14 cellular contexts compared by ENCODE assay signal in the genomic region with DNA sequence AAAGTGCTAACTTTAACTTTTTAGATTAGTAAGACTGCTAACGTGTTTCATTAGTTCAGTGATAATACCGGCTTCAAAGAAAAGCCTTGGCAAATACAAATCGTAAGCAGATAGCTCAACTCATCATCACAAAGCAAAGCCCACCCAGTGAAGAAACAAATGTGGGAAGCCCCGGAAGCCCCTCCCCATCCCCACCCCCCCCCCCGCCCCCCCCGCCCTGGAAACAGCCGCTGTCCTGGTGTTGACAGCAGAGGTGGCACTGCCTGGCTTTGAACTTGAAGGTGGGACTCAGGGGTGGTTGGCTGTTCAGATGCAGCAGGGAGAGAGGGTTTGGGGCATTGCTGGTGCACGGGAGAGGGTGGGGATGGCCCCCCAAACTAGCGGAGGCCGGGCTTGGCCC. TPM values are rescaled to one million over a fixed set of nuclear protein-coding genes. Genes with fewer than 3 reads are reported as not detected.
DNase-seq lines count a peak whose midpoint lies in the region; ATAC-seq, FAIRE-seq and TF ChIP-seq lines count a peak whose summit lies in the region.
"Had no signal": no experiment of that assay in that cellular context is flagged by ENCODE, and none has a peak within 500 bp of the region (broad histone marks: within the 10 kb centered on the region; RNA-seq: fewer than 3 reads in every experiment).

No MANE protein-coding gene starts in this region.

- H3K36me3 ChIP-seq in astrocyte (ENCODE audit: insufficient read depth, low read length): no peaks in the 10 kb centered on the region
- H3K36me3 ChIP-seq: ovary had no signal

- no peak overlapping the region for H2BK12ac ChIP-seq in H9 (ENCODE audit: insufficient read length, low read depth, low read length)

- no peak overlapping the region for H2BK20ac ChIP-seq in H9 (ENCODE audit: low read depth, low read length, poor library complexity, severe bottlenecking)

- H2BK15ac ChIP-seq in H9 (ENCODE audit: low read depth, low read length): no peak overlapping the region

- peaks cover 80% of the 10 kb centered on the region for H4K20me1 ChIP-seq in astrocyte (ENCODE audit: insufficient read depth, low read length)
- H4K20me1 ChIP-seq in H9 (ENCODE audit: control insufficient read depth, insufficient read depth, insufficient read length): no peaks in the 10 kb centered on the region

- H3K23ac ChIP-seq in H9 (ENCODE audit: insufficient read length, low read depth, low read length): no peak overlapping the region

- H3K4me3 ChIP-seq in Jurkat, Clone E6-1 (ENCODE audit: low read length): no peak overlapping the region
- H3K4me3 ChIP-seq in astrocyte (ENCODE audit: insufficient read depth, low read depth, low read length): no peak overlapping the region
- H3K4me3 ChIP-seq in fibroblast of mammary gland (ENCODE audit: control insufficient read depth, low read depth, low read length): peak overlapping the region; percentile 2
- H3K4me3 ChIP-seq: ovary, PC-9 had no signal

- H3T11ph ChIP-seq in H9 (ENCODE audit: low read length): no peak overlapping the region

- H2AFZ ChIP-seq in astrocyte (ENCODE audit: low read depth, low read length): no peak overlapping the region
- no peak overlapping the region for H2AFZ ChIP-seq in H9 (ENCODE audit: low read length)
- H2AFZ ChIP-seq: PC-9 had no signal

- no CpG with 5 or more reads among the region's 10 CpGs for WGBS in H9 (ENCODE audit: extremely low coverage, insufficient read length, low lambda C conversion rate)

- H3K4me1 ChIP-seq in astrocyte (ENCODE audit: insufficient read depth, low read length) (peaks cover 50% of the 10 kb centered on the region), H9 (ENCODE audit: insufficient read depth, low read length) (no peaks in the 10 kb centered on the region)

- no peak for ATAC-seq in HG03135 (IDR thresholded peaks at IDR 0.05; ENCODE audit: unreplicated experiment)
- ATAC-seq: CD8-positive, alpha-beta T cell had no signal

- H3K27me3 ChIP-seq in astrocyte (ENCODE audit: insufficient read depth, low read length): no peaks in the 10 kb centered on the region
- no peaks in the 10 kb centered on the region for H3K27me3 ChIP-seq in H9 (ENCODE audit: insufficient read depth, low read length)
- H3K27me3 ChIP-seq: ovary had no signal

- H3K4me2 ChIP-seq in astrocyte (ENCODE audit: low read length): peak overlapping the region; percentile 73
- H3K4me2 ChIP-seq in H9 (ENCODE audit: insufficient read depth, insufficient read length, low read length): no peak overlapping the region
- H3K4me2 ChIP-seq: PC-9 had no signal

- no peak overlapping the region for H3K27ac Mint-ChIP-seq in astrocyte (ENCODE audit: unreplicated experiment)
- H3K27ac Mint-ChIP-seq in H9: peak overlapping the region in 1 of 3 experiments; percentile 62; a peak in 1 of 7 replicates

- FAIRE-seq in astrocyte (lab: Jason Lieb, UNC): no peak
- no peak for FAIRE-seq in frontal cortex (lab: Jason Lieb, UNC)

- peaks cover 9% of the 10 kb centered on the region for H3K23me2 ChIP-seq in H9 (ENCODE audit: insufficient read length, low read depth, low read length, poor library complexity, severe bottlenecking)

- H3K79me2 ChIP-seq in astrocyte (ENCODE audit: insufficient read depth, low read length) (peaks cover 67% of the 10 kb centered on the region), H9 (ENCODE audit: insufficient read depth, low read length) (peaks cover 3% of the 10 kb centered on the region; the same call in 1 of the 2 replicates)

- H3K4ac ChIP-seq in H9 (ENCODE audit: low read depth, low read length): no peak overlapping the region

- H3K79me1 ChIP-seq in H9 (ENCODE audit: insufficient read depth, low read depth, low read length, poor library complexity, severe bottlenecking): peaks cover 5% of the 10 kb centered on the region

- H3K27ac ChIP-seq in astrocyte (ENCODE audit: low read depth, low read length) (peak overlapping the region; percentile 46), temporal lobe (ENCODE audit: low read depth, low read length) (peak overlapping the region; percentile 83), H9 (ENCODE audit: insufficient read length, low read depth, low read length) (no peak overlapping the region)
- H3K27ac ChIP-seq: PC-9 had no signal

- H3K27me3 Mint-ChIP-seq in astrocyte (ENCODE audit: low read depth, unreplicated experiment) (no peaks in the 10 kb centered on the region), H9 (ENCODE audit: low read depth) (no peaks in the 10 kb centered on the region)
- H3K27me3 Mint-ChIP-seq: T-cell had no signal

- TF ChIP-seq CTCF in astrocyte (IDR thresholded peaks at IDR 0.05; ENCODE audit: insufficient read depth, low read depth, low read length) (no peak), fibroblast of mammary gland (conservative IDR thresholded peaks at IDR 0.05; ENCODE audit: control insufficient read depth, insufficient read depth, low read depth, low read length) (no peak), H9 (conservative IDR thresholded peaks at IDR 0.05) (no peak)

- H3K4me3 Mint-ChIP-seq in astrocyte (ENCODE audit: unreplicated experiment): no peak overlapping the region
- no peak overlapping the region for H3K4me3 Mint-ChIP-seq in H9
- H3K4me3 Mint-ChIP-seq: CD8-positive, alpha-beta T cell had no signal

- H3K4me1 Mint-ChIP-seq in astrocyte (ENCODE audit: low read depth, unreplicated experiment): peaks cover 49% of the 10 kb centered on the region
- H3K4me1 Mint-ChIP-seq in H9: peaks cover 17 to 18% of the 10 kb centered on the region in 2 experiments

- H2BK120ac ChIP-seq in H9 (ENCODE audit: low read depth, low read length, poor library complexity, severe bottlenecking): no peak overlapping the region

- no peak overlapping the region for H2AK5ac ChIP-seq in H9 (ENCODE audit: insufficient read length, low read length)

- H2BK5ac ChIP-seq in H9 (ENCODE audit: insufficient read length, low read length): no peak overlapping the region

- H4K5ac ChIP-seq in H9 (ENCODE audit: insufficient read length, low read depth, low read length): no peak overlapping the region

- H3K9me3 Mint-ChIP-seq in astrocyte (ENCODE audit: unreplicated experiment): peaks cover 2% of the 10 kb centered on the region
- H3K9me3 Mint-ChIP-seq in H9: no peaks in the 10 kb centered on the region
- H3K9me3 Mint-ChIP-seq: CD8-positive, alpha-beta T cell; T-cell had no signal

- DNase-seq in Jurkat, Clone E6-1 (ENCODE audit: low read depth, low spot score): peak; percentile 35
- DNase-seq in astrocyte (ENCODE audit: low read depth): no peak
- peak; percentile 51 for DNase-seq in fibroblast of mammary gland (ENCODE audit: low read depth)
- no peak for DNase-seq in frontal cortex (ENCODE audit: low spot score in 2 of 2)
- no peak for DNase-seq in H9
- DNase-seq: MM.1S, NCI-H1930, NCI-H524 treated with DMSO at 0.1 percent for 48 hours, PC-9 had no signal

- no peak overlapping the region for H4K91ac ChIP-seq in H9 (ENCODE audit: insufficient read length, low read depth, low read length)

- no peak overlapping the region for H3K56ac ChIP-seq in H9 (ENCODE audit: insufficient read length, low read depth, low read length)

- H4K8ac ChIP-seq in H9 (replicated peaks; ENCODE audit: insufficient read length, low read depth, low read length): no peak overlapping the region

- no peak overlapping the region for H3K18ac ChIP-seq in H9 (ENCODE audit: insufficient read length, low read depth, low read length)

- H3K9me3 ChIP-seq in astrocyte (ENCODE audit: insufficient read depth, low read depth, low read length): peaks cover 4% of the 10 kb centered on the region
- no peaks in the 10 kb centered on the region for H3K9me3 ChIP-seq in H9 (ENCODE audit: control insufficient read depth, low read depth, low read length)
- H3K9me3 ChIP-seq: ovary had no signal

- H3K36me3 Mint-ChIP-seq in astrocyte (ENCODE audit: low read depth, unreplicated experiment) (peaks cover 16% of the 10 kb centered on the region), H9 (ENCODE audit: insufficient read depth in 1 of 3, low read depth in 3 of 3) (peaks cover 0 to 15% (median 0%) of the 10 kb centered on the region in 3 experiments; a peak in 3 of 7 replicates)
- H3K36me3 Mint-ChIP-seq: T-cell had no signal

- H3K9ac ChIP-seq in astrocyte (ENCODE audit: low read length): peak overlapping the region; percentile 43
- no peak overlapping the region for H3K9ac ChIP-seq in H9 (ENCODE audit: extremely low read depth, insufficient read length, low read length)

- H3K14ac ChIP-seq in H9 (ENCODE audit: insufficient read depth, low read length): no peak overlapping the region

RNA-seq across cellular contexts. Expression of a gene that starts 14.1 kb away (rescaled TPM):
- polyA plus RNA-seq in Jurkat, Clone E6-1 (2012; ENCODE audit: insufficient read depth, insufficient read length): 49.0 TPM
- total RNA-seq in astrocyte: 159 and 180 TPM in 2 replicates
- 38.6 TPM for total RNA-seq in temporal lobe
- total RNA-seq in frontal cortex: 22.4 TPM
- 109 and 117 TPM in 2 replicates for total RNA-seq in H9 (2021)

RNA-seq across cellular contexts. Expression of a gene that starts 43.0 kb away (rescaled TPM):
- 66.1 TPM for polyA plus RNA-seq in Jurkat, Clone E6-1 (2012; ENCODE audit: insufficient read depth, insufficient read length)
- total RNA-seq in astrocyte (22.5 and 27.7 TPM in 2 replicates), temporal lobe (5.7 TPM), frontal cortex (6.5 TPM), H9 (2021) (40.7 and 44.5 TPM in 2 replicates)

RNA-seq across cellular contexts. Expression of a gene that starts 56.3 kb away (rescaled TPM):
- 68.0 TPM for polyA plus RNA-seq in Jurkat, Clone E6-1 (2012; ENCODE audit: insufficient read depth, insufficient read length)
- 21.1 and 24.9 TPM in 2 replicates for total RNA-seq in astrocyte
- total RNA-seq in temporal lobe: 12.3 TPM
- 13.9 TPM for total RNA-seq in frontal cortex
- total RNA-seq in H9 (2021): 73.3 and 76.7 TPM in 2 replicates

Comparison
In these comparisons a context has a peak if more than half of its experiments do, and no peak if none do; other contexts are left out.
1. DNase-seq: peak in Jurkat, Clone E6-1 (single experiment) and fibroblast of mammary gland (single experiment); none in astrocyte (single experiment), frontal cortex (0 of 2) and H9 (single experiment).